ENCODE assay signal across 9 cellular contexts in the genomic region with DNA sequence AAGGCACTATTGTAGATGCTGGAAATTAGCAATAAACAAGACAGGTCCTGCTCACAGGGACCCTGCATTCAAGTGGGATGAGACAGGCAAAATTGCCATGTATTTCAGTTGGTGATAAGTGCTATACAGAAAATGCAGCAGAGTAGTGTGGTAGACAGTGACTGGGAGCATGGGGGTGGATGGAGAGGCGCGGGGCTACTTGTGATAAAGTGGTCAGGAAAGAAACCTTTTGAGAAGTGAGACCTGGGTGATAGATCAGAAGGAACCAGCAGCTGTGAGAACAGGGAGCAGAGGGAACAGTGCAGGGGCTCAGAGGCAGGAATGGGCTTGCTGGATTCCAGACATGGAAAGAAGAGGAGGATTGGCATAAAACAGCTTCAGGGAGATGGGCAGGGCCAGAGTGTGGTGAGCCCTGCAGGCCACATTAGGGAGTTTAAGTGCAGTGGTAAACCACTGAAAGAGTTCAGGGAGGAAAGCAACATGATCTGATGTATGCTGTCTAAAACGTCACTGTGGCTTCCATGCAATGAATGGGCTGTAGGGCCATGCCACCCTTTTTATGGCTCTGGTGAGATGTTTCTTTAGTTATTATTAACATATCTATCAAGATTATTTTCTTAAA. TPM values are rescaled to one million over a fixed set of nuclear protein-coding genes. Genes with fewer than 3 reads are reported as not detected.
DNase-seq lines count a peak whose midpoint lies in the region; ATAC-seq and TF ChIP-seq lines count a peak whose summit lies in the region.
"Had no signal": no experiment of that assay in that cellular context is flagged by ENCODE, and none has a peak within 500 bp of the region (broad histone marks: within the 10 kb centered on the region; RNA-seq: fewer than 3 reads in every experiment).

No MANE protein-coding gene starts in this region.

- H3K9me3 Mint-ChIP-seq in activated CD4-positive, alpha-beta T cell treated with anti-CD3 and anti-CD28 coated beads, Interleukin-2, amount 10 ng/mL, durations not matched to agents 24 days and 14 days = no peaks in the 10 kb centered on the region
- H3K9me3 Mint-ChIP-seq in activated CD4-positive, alpha-beta memory T cell treated with anti-CD3 and anti-CD28 coated beads, Interleukin-2, amount 10 ng/mL, durations not matched to agents 7 days and 5 days = no peaks in the 10 kb centered on the region
- H3K9me3 Mint-ChIP-seq in stimulated activated memory B cell treated with anti-CD40 and anti-IgM and Interleukin-4, amounts not matched to agents 10 μg/mL and 1 μg/mL and 100 μg/mL, for 72 hours = no peaks in the 10 kb centered on the region

- CTCF ChIA-PET in activated CD4-positive, alpha-beta memory T cell treated with anti-CD3 and anti-CD28 coated beads, Interleukin-2, amount 10 ng/mL, durations not matched to agents 7 days and 5 days (lab: Charles Lee) = no interaction called here

- peaks cover 43% of the 10 kb centered on the region for H3K27me3 Mint-ChIP-seq in activated CD4-positive, alpha-beta T cell treated with anti-CD3 and anti-CD28 coated beads, Interleukin-2, amount 10 ng/mL, durations not matched to agents 24 days and 14 days
- H3K27me3 Mint-ChIP-seq in activated CD4-positive, alpha-beta memory T cell treated with anti-CD3 and anti-CD28 coated beads, Interleukin-2, amount 10 ng/mL, durations not matched to agents 7 days and 5 days = peaks cover 37% of the 10 kb centered on the region
- H3K27me3 Mint-ChIP-seq in stimulated activated memory B cell treated with anti-CD40 and anti-IgM and Interleukin-4, amounts not matched to agents 10 μg/mL and 1 μg/mL and 100 μg/mL, for 72 hours = peaks cover under 1% of the 10 kb centered on the region

- TF ChIP-seq CTCF in GM13977 (IDR thresholded peaks at IDR 0.05; ENCODE audit: extremely low read depth, insufficient read depth, missing control alignments) = no peak

- H3K4me3 Mint-ChIP-seq in activated CD4-positive, alpha-beta T cell treated with anti-CD3 and anti-CD28 coated beads, Interleukin-2, amount 10 ng/mL, durations not matched to agents 24 days and 14 days = peak overlapping the region; percentile 10
- peak overlapping the region; percentile 2 for H3K4me3 Mint-ChIP-seq in activated CD4-positive, alpha-beta memory T cell treated with anti-CD3 and anti-CD28 coated beads, Interleukin-2, amount 10 ng/mL, durations not matched to agents 7 days and 5 days
- H3K4me3 Mint-ChIP-seq in stimulated activated memory B cell treated with anti-CD40 and anti-IgM and Interleukin-4, amounts not matched to agents 10 μg/mL and 1 μg/mL and 100 μg/mL, for 72 hours = no peak overlapping the region

- ATAC-seq in HG03378 (IDR thresholded peaks at IDR 0.05; ENCODE audit: unreplicated experiment) (peak; percentile 83), GM21515 (IDR thresholded peaks at IDR 0.05; ENCODE audit: unreplicated experiment) (no peak)
- ATAC-seq in stimulated activated memory B cell treated with anti-CD40 and anti-IgM and Interleukin-4, amounts not matched to agents 10 μg/mL and 1 μg/mL and 100 μg/mL, for 72 hours = peak; percentile 62

- H3K27ac Mint-ChIP-seq in activated CD4-positive, alpha-beta T cell treated with anti-CD3 and anti-CD28 coated beads, Interleukin-2, amount 10 ng/mL, durations not matched to agents 24 days and 14 days = no peak overlapping the region
- no peak overlapping the region for H3K27ac Mint-ChIP-seq in activated CD4-positive, alpha-beta memory T cell treated with anti-CD3 and anti-CD28 coated beads, Interleukin-2, amount 10 ng/mL, durations not matched to agents 7 days and 5 days
- no peak overlapping the region for H3K27ac Mint-ChIP-seq in stimulated activated memory B cell treated with anti-CD40 and anti-IgM and Interleukin-4, amounts not matched to agents 10 μg/mL and 1 μg/mL and 100 μg/mL, for 72 hours

- peaks cover 18% of the 10 kb centered on the region for H3K4me1 Mint-ChIP-seq in activated CD4-positive, alpha-beta T cell treated with anti-CD3 and anti-CD28 coated beads, Interleukin-2, amount 10 ng/mL, durations not matched to agents 24 days and 14 days
- H3K4me1 Mint-ChIP-seq in activated CD4-positive, alpha-beta memory T cell treated with anti-CD3 and anti-CD28 coated beads, Interleukin-2, amount 10 ng/mL, durations not matched to agents 7 days and 5 days = peaks cover 28% of the 10 kb centered on the region
- H3K4me1 Mint-ChIP-seq in stimulated activated memory B cell treated with anti-CD40 and anti-IgM and Interleukin-4, amounts not matched to agents 10 μg/mL and 1 μg/mL and 100 μg/mL, for 72 hours = peaks cover 8% of the 10 kb centered on the region

- POLR2A ChIA-PET in activated CD4-positive, alpha-beta memory T cell treated with anti-CD3 and anti-CD28 coated beads, Interleukin-2, amount 10 ng/mL, durations not matched to agents 7 days and 5 days (lab: Charles Lee) = no interaction called here

- H3K36me3 Mint-ChIP-seq in activated CD4-positive, alpha-beta T cell treated with anti-CD3 and anti-CD28 coated beads, Interleukin-2, amount 10 ng/mL, durations not matched to agents 24 days and 14 days (ENCODE audit: low read depth) = no peaks in the 10 kb centered on the region
- no peaks in the 10 kb centered on the region for H3K36me3 Mint-ChIP-seq in activated CD4-positive, alpha-beta memory T cell treated with anti-CD3 and anti-CD28 coated beads, Interleukin-2, amount 10 ng/mL, durations not matched to agents 7 days and 5 days (ENCODE audit: low read depth)
- H3K36me3 Mint-ChIP-seq in stimulated activated memory B cell treated with anti-CD40 and anti-IgM and Interleukin-4, amounts not matched to agents 10 μg/mL and 1 μg/mL and 100 μg/mL, for 72 hours = no peaks in the 10 kb centered on the region

- DNase-seq in activated CD4-positive, alpha-beta T cell treated with anti-CD3 and anti-CD28 coated beads, Interleukin-2, amount 10 ng/mL, durations not matched to agents 24 days and 14 days = peak; percentile 67
- no peak for DNase-seq in activated CD4-positive, alpha-beta T cell treated with anti-CD3 and anti-CD28 coated beads, Interleukin-2, amount 50 U/mL, for 1 hour
- peak; percentile 53 for DNase-seq in activated CD4-positive, alpha-beta memory T cell treated with anti-CD3 and anti-CD28 coated beads, Interleukin-2, amount 10 ng/mL, durations not matched to agents 7 days and 5 days
- DNase-seq in NCI-H128 (lab: John Stamatoyannopoulos, UW; ENCODE audit: unreplicated experiment) = no peak
- no peak for DNase-seq in GM13977 (ENCODE audit: low spot score)
- DNase-seq: SHP77 treated with DMSO at 0.1 percent for 48 hours had no signal

- in situ Hi-C loops in GM13977 (cut with MboI; ENCODE audit: low pct_unique_long_range_greater_than_20kb, low sequenced_read_pairs, unreplicated experiment) = no loop called here

- intact Hi-C loops in activated CD4-positive, alpha-beta T cell treated with anti-CD3 and anti-CD28 coated beads, Interleukin-2, amount 10 ng/mL, durations not matched to agents 24 days and 14 days (cut with micrococcal nuclease) = no loop called here

RNA-seq across cellular contexts. Expression of gene CRHBP, which starts 7.3 kb away (rescaled TPM):
- total RNA-seq in activated CD4-positive, alpha-beta T cell treated with anti-CD3 and anti-CD28 coated beads, Interleukin-2, amount 10 ng/mL, durations not matched to agents 24 days and 14 days = 0.23 and 0.31 TPM in 2 replicates
- total RNA-seq in activated CD4-positive, alpha-beta memory T cell treated with anti-CD3 and anti-CD28 coated beads, Interleukin-2, amount 10 ng/mL, durations not matched to agents 7 days and 5 days = under 1 TPM; 0.10 to 0.43 TPM

Comparison
In these comparisons a context has a peak if more than half of its experiments do, and no peak if none do; other contexts are left out.
1. DNase-seq: peak in activated CD4-positive, alpha-beta T cell treated with anti-CD3 and anti-CD28 coated beads, Interleukin-2, amount 10 ng/mL, durations not matched to agents 24 days and 14 days (single experiment) and activated CD4-positive, alpha-beta memory T cell treated with anti-CD3 and anti-CD28 coated beads, Interleukin-2, amount 10 ng/mL, durations not matched to agents 7 days and 5 days (single experiment); none in activated CD4-positive, alpha-beta T cell treated with anti-CD3 and anti-CD28 coated beads, Interleukin-2, amount 50 U/mL, for 1 hour (single experiment), NCI-H128 (single experiment) and GM13977 (single experiment).